ENCODE assay signal across 2 cellular contexts in genomic region chr4:96175871-96176270, GRCh38.
TF ChIP-seq lines count a peak whose summit lies in the region.

No MANE protein-coding gene starts in this region.

TF ChIP-seq in HCT116, 20 proteins besides CTCF, POLR2A, EP300 and RAD21 (continued from another document):
- TF ChIP-seq EZH2 (IDR thresholded peaks at IDR 0.05) (no peak), POLR2AphosphoS5 (IDR thresholded peaks at IDR 0.05; ENCODE audit: low read depth, low read length) (no peak)

TF ChIP-seq in H1, 55 proteins besides CTCF, POLR2A, EP300 and RAD21 (continued from another document):
- TF ChIP-seq SRF (IDR thresholded peaks at IDR 0.05; ENCODE audit: low read depth, low read length) (no peak), GABPA (IDR thresholded peaks at IDR 0.05; ENCODE audit: borderline replicate concordance, insufficient read depth, low read length) (no peak), GTF2F1 (IDR thresholded peaks at IDR 0.05; ENCODE audit: borderline replicate concordance, low read depth, low read length) (no peak), ZNF274 (IDR thresholded peaks at IDR 0.05; ENCODE audit: borderline replicate concordance, extremely low read depth, low read length) (no peak)
TF ChIP-seq in H1: peak in this region for 0.
